10 cellular contexts compared by ENCODE assay signal in genomic region chr18:8603663-8604520, GRCh38. TPM values are rescaled to one million over a fixed set of nuclear protein-coding genes. Genes with fewer than 3 reads are reported as not detected.
A peak's percentile ranks its signal among the peaks of the same experiment; 100 is the strongest.
DNase-seq lines count a peak whose midpoint lies in the region; ATAC-seq and TF ChIP-seq lines count a peak whose summit lies in the region.
"Had no signal": no experiment of that assay in that cellular context is flagged by ENCODE, and none has a peak within 500 bp of the region (broad histone marks: within the 10 kb centered on the region; RNA-seq: fewer than 3 reads in every experiment).

No MANE protein-coding gene starts in this region.

- CTCF ChIA-PET in activated CD4-positive, alpha-beta T cell treated with anti-CD3 and anti-CD28 coated beads, Interleukin-2, amount 10 ng/mL, durations not matched to agents 7 days and 5 days (lab: Charles Lee): no interaction called here

- H4K20me1 ChIP-seq in Loucy (ENCODE audit: insufficient read depth, low read length, poor library complexity, severe bottlenecking): no peaks in the 10 kb centered on the region

- H3K4me3 ChIP-seq in Loucy (ENCODE audit: low read length, poor library complexity, severe bottlenecking) (no peak overlapping the region), BE2C (ENCODE audit: low read depth, low read length) (no peak overlapping the region)

- H3K27ac Mint-ChIP-seq in activated CD4-positive, alpha-beta T cell treated with anti-CD3 and anti-CD28 coated beads, Interleukin-2, amount 10 ng/mL, durations not matched to agents 7 days and 5 days: peak overlapping the region; percentile 9
- H3K27ac Mint-ChIP-seq in activated naive CD8-positive, alpha-beta T cell treated with anti-CD3 and anti-CD28 coated beads for 36 hours: peak overlapping the region; percentile 54
- H3K27ac Mint-ChIP-seq in stimulated activated memory B cell treated with anti-CD40 and anti-IgM and Interleukin-4, amounts not matched to agents 10 μg/mL and 1 μg/mL and 100 μg/mL, for 72 hours: peak overlapping the region; percentile 81

- no peaks in the 10 kb centered on the region for H3K79me2 ChIP-seq in Loucy (ENCODE audit: insufficient read depth, low read length)

- H2AFZ ChIP-seq in Loucy (ENCODE audit: low read length): peak overlapping the region; percentile 56; the same call in 1 of the 2 replicates

- H3K27me3 ChIP-seq in Loucy (ENCODE audit: insufficient read depth, low read length, poor library complexity, severe bottlenecking) (no peaks in the 10 kb centered on the region), BE2C (no peaks in the 10 kb centered on the region)

- POLR2A ChIA-PET in activated CD4-positive, alpha-beta T cell treated with anti-CD3 and anti-CD28 coated beads, Interleukin-2, amount 10 ng/mL, durations not matched to agents 7 days and 5 days (lab: Charles Lee): no interaction called here

- H3K9me3 ChIP-seq in Loucy (ENCODE audit: insufficient read depth, low read depth, low read length): no peaks in the 10 kb centered on the region
- H3K9me3 ChIP-seq in BE2C: no peaks in the 10 kb centered on the region

- no peak overlapping the region for H3K4me2 ChIP-seq in Loucy (ENCODE audit: low read depth, low read length, poor library complexity, severe bottlenecking)

- no peak for DNase-seq in activated CD4-positive, alpha-beta T cell treated with anti-CD3 and anti-CD28 coated beads, Interleukin-2, amount 10 ng/mL, durations not matched to agents 7 days and 5 days
- no peak for DNase-seq in activated CD4-positive, alpha-beta T cell treated with anti-CD3 and anti-CD28 coated beads for 48 hours
- DNase-seq in activated naive CD8-positive, alpha-beta T cell treated with anti-CD3 and anti-CD28 coated beads for 36 hours: no peak
- DNase-seq in DMS53 treated with DMSO at 0.1 percent for 48 hours (lab: John Stamatoyannopoulos, UW; ENCODE audit: unreplicated experiment) (no peak), G401 (ENCODE audit: low spot score) (no peak), BE2C (no peak)
- DNase-seq: glutamatergic neuron, NCI-H1092 treated with DMSO at 0.1 percent for 48 hours had no signal

- ATAC-seq in stimulated activated memory B cell treated with anti-CD40 and anti-IgM and Interleukin-4, amounts not matched to agents 10 μg/mL and 1 μg/mL and 100 μg/mL, for 72 hours: no peak

- H3K9me3 Mint-ChIP-seq in activated CD4-positive, alpha-beta T cell treated with anti-CD3 and anti-CD28 coated beads, Interleukin-2, amount 10 ng/mL, durations not matched to agents 7 days and 5 days: no peaks in the 10 kb centered on the region
- H3K9me3 Mint-ChIP-seq in activated naive CD8-positive, alpha-beta T cell treated with anti-CD3 and anti-CD28 coated beads for 36 hours: no peaks in the 10 kb centered on the region
- H3K9me3 Mint-ChIP-seq in stimulated activated memory B cell treated with anti-CD40 and anti-IgM and Interleukin-4, amounts not matched to agents 10 μg/mL and 1 μg/mL and 100 μg/mL, for 72 hours: peaks cover 6% of the 10 kb centered on the region

- H3K36me3 ChIP-seq in Loucy (ENCODE audit: insufficient read depth, low read length): no peaks in the 10 kb centered on the region
- no peaks in the 10 kb centered on the region for H3K36me3 ChIP-seq in BE2C

- no peaks in the 10 kb centered on the region for H3F3A ChIP-seq in Loucy (ENCODE audit: low read depth)

- peak overlapping the region; percentile 24 for H3K4me3 Mint-ChIP-seq in activated CD4-positive, alpha-beta T cell treated with anti-CD3 and anti-CD28 coated beads, Interleukin-2, amount 10 ng/mL, durations not matched to agents 7 days and 5 days
- H3K4me3 Mint-ChIP-seq in activated naive CD8-positive, alpha-beta T cell treated with anti-CD3 and anti-CD28 coated beads for 36 hours: peak overlapping the region; percentile 35
- H3K4me3 Mint-ChIP-seq in stimulated activated memory B cell treated with anti-CD40 and anti-IgM and Interleukin-4, amounts not matched to agents 10 μg/mL and 1 μg/mL and 100 μg/mL, for 72 hours: peak overlapping the region; percentile 78

- no peak overlapping the region for H3K9ac ChIP-seq in Loucy (ENCODE audit: low read depth, low read length, poor library complexity, severe bottlenecking)

- peaks cover 27% of the 10 kb centered on the region for H3K4me1 Mint-ChIP-seq in activated CD4-positive, alpha-beta T cell treated with anti-CD3 and anti-CD28 coated beads, Interleukin-2, amount 10 ng/mL, durations not matched to agents 7 days and 5 days
- H3K4me1 Mint-ChIP-seq in activated naive CD8-positive, alpha-beta T cell treated with anti-CD3 and anti-CD28 coated beads for 36 hours: peaks cover 24% of the 10 kb centered on the region
- H3K4me1 Mint-ChIP-seq in stimulated activated memory B cell treated with anti-CD40 and anti-IgM and Interleukin-4, amounts not matched to agents 10 μg/mL and 1 μg/mL and 100 μg/mL, for 72 hours: peaks cover 70% of the 10 kb centered on the region

- no peak for TF ChIP-seq CTCF in Loucy (conservative IDR thresholded peaks at IDR 0.05; ENCODE audit: low read length)
- no peak for TF ChIP-seq CTCF in BE2C (IDR thresholded peaks at IDR 0.05; ENCODE audit: low read depth, low read length)

- in situ Hi-C loops in G401 (cut with HindIII; ENCODE audit: low sequenced_read_pairs): no loop called here

- H3K4me1 ChIP-seq in Loucy (ENCODE audit: insufficient read depth, low read length, poor library complexity, severe bottlenecking) (peaks cover 9% of the 10 kb centered on the region), BE2C (no peaks in the 10 kb centered on the region)

- H3K36me3 Mint-ChIP-seq in activated CD4-positive, alpha-beta T cell treated with anti-CD3 and anti-CD28 coated beads, Interleukin-2, amount 10 ng/mL, durations not matched to agents 7 days and 5 days (ENCODE audit: low read depth): peaks cover 2% of the 10 kb centered on the region
- no peaks in the 10 kb centered on the region for H3K36me3 Mint-ChIP-seq in activated naive CD8-positive, alpha-beta T cell treated with anti-CD3 and anti-CD28 coated beads for 36 hours
- H3K36me3 Mint-ChIP-seq in stimulated activated memory B cell treated with anti-CD40 and anti-IgM and Interleukin-4, amounts not matched to agents 10 μg/mL and 1 μg/mL and 100 μg/mL, for 72 hours: peaks cover 5% of the 10 kb centered on the region

- no peaks in the 10 kb centered on the region for H3K9me2 ChIP-seq in Loucy (replicated peaks; ENCODE audit: low read depth, low read length)

- H3K27me3 Mint-ChIP-seq in activated CD4-positive, alpha-beta T cell treated with anti-CD3 and anti-CD28 coated beads, Interleukin-2, amount 10 ng/mL, durations not matched to agents 7 days and 5 days: peaks cover 9% of the 10 kb centered on the region
- peaks cover 28% of the 10 kb centered on the region for H3K27me3 Mint-ChIP-seq in activated naive CD8-positive, alpha-beta T cell treated with anti-CD3 and anti-CD28 coated beads for 36 hours
- H3K27me3 Mint-ChIP-seq in stimulated activated memory B cell treated with anti-CD40 and anti-IgM and Interleukin-4, amounts not matched to agents 10 μg/mL and 1 μg/mL and 100 μg/mL, for 72 hours: no peaks in the 10 kb centered on the region

RNA-seq across cellular contexts. Expression of gene RAB12, which starts 5.3 kb away (rescaled TPM):
- total RNA-seq in activated CD4-positive, alpha-beta T cell treated with anti-CD3 and anti-CD28 coated beads, Interleukin-2, amount 10 ng/mL, durations not matched to agents 7 days and 5 days: 10 to 100 TPM; 13.5 to 15.4 TPM
- total RNA-seq in activated naive CD8-positive, alpha-beta T cell treated with anti-CD3 and anti-CD28 coated beads for 36 hours: 10 to 100 TPM; 12.5 to 14.8 TPM
- total RNA-seq in G401 (2014; rRNA removed; shearing (Covaris generic)): 19.9 and 20.3 TPM in 2 replicates
- polyA plus RNA-seq in BE2C (2012; ENCODE audit: insufficient read depth, insufficient read length, low read depth): 7.9 TPM

Comparison
In these comparisons a context has a peak if more than half of its experiments do, and no peak if none do; other contexts are left out.
1. H3K27ac Mint-ChIP-seq: peak in every context shown above with its lines; median percentile 81 in stimulated activated memory B cell treated with anti-CD40 and anti-IgM and Interleukin-4, amounts not matched to agents 10 μg/mL and 1 μg/mL and 100 μg/mL, for 72 hours; 54 in activated naive CD8-positive, alpha-beta T cell treated with anti-CD3 and anti-CD28 coated beads for 36 hours; 9 in activated CD4-positive, alpha-beta T cell treated with anti-CD3 and anti-CD28 coated beads, Interleukin-2, amount 10 ng/mL, durations not matched to agents 7 days and 5 days.
2. H3K4me3 Mint-ChIP-seq: peak in every context shown above with its lines; median percentile 78 in stimulated activated memory B cell treated with anti-CD40 and anti-IgM and Interleukin-4, amounts not matched to agents 10 μg/mL and 1 μg/mL and 100 μg/mL, for 72 hours; 35 in activated naive CD8-positive, alpha-beta T cell treated with anti-CD3 and anti-CD28 coated beads for 36 hours; 24 in activated CD4-positive, alpha-beta T cell treated with anti-CD3 and anti-CD28 coated beads, Interleukin-2, amount 10 ng/mL, durations not matched to agents 7 days and 5 days.